Comparison of ENCODE assay signal across 11 cellular contexts in the genomic region with DNA sequence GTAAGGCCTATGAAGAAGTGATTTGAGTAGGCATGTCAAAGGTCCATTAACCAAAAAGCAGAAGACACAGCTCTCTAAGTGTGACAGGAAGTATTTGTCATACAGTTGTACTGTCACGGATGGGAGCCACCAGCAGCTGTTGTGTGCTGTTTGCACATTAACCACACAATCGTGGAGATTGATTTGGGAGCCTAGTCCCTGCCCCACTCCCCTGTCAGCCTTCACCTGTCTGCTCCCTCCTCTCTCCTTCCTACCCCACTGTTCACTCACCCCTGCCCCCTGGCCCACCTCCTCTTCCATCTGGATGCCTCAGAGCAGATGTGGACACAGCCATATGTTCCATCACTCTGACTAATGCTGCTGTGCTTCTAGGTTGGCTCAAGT.
A peak's percentile ranks its signal among the peaks of the same experiment; 100 is the strongest.
DNase-seq lines count a peak whose midpoint lies in the region; ATAC-seq and TF ChIP-seq lines count a peak whose summit lies in the region.
"Had no signal": no experiment of that assay in that cellular context is flagged by ENCODE, and none has a peak within 500 bp of the region (broad histone marks: within the 10 kb centered on the region; RNA-seq: fewer than 3 reads in every experiment).

No MANE protein-coding gene starts in this region.

- H3K9me3 Mint-ChIP-seq in naive B cell = no peaks in the 10 kb centered on the region
- H3K9me3 Mint-ChIP-seq: nephron had no signal

- CTCF ChIA-PET in HEK293T (lab: Yijun Ruan, JAX) = no interaction called here

- no peaks in the 10 kb centered on the region for H3K27me3 Mint-ChIP-seq in naive B cell

- H3K4me3 Mint-ChIP-seq in naive B cell = peak overlapping the region in 7 of 8 donors; percentile 13 to 89 (median 67)
- H3K4me3 Mint-ChIP-seq: nephron had no signal

- TF ChIP-seq POLR2A in NB4 (IDR thresholded peaks at IDR 0.05; ENCODE audit: extremely low read depth, insufficient read length) (no peak), gastrocnemius medialis (IDR thresholded peaks at IDR 0.05) (no peak)

- in situ Hi-C loops in gastrocnemius medialis (cut with MboI; ENCODE audit: low sequenced_read_pairs in 4 of 4) = no loop called here

- peak; percentile 72 for ATAC-seq in HG02642 (IDR thresholded peaks at IDR 0.05; ENCODE audit: poor library complexity, unreplicated experiment)
- ATAC-seq in naive B cell (ENCODE audit: low read depth in 2 of 2) = peak; percentile 74 to 79
- no peak for ATAC-seq in gastrocnemius medialis

- H3K36me3 Mint-ChIP-seq in naive B cell = no peaks in the 10 kb centered on the region

- peaks cover 77 to 90% (median 88%) of the 10 kb centered on the region in 3 donors for H3K4me1 Mint-ChIP-seq in naive B cell

- H3K27ac ChIP-seq in gastrocnemius medialis = no peak overlapping the region
- H3K27ac ChIP-seq: cardiac muscle cell had no signal

- H3K27ac Mint-ChIP-seq in naive B cell = peak overlapping the region; percentile 84 to 97 (median 94)

- H3K9me3 ChIP-seq in gastrocnemius medialis = no peaks in the 10 kb centered on the region

- no peaks in the 10 kb centered on the region for H3K36me3 ChIP-seq in gastrocnemius medialis
- H3K36me3 ChIP-seq: cardiac muscle cell had no signal

- DNase-seq in NCI-H2107 treated with DMSO at 0.1 percent for 48 hours (lab: John Stamatoyannopoulos, UW; ENCODE audit: unreplicated experiment) = peak; percentile 34
- DNase-seq in NCI-H2107 (lab: John Stamatoyannopoulos, UW) = no peak
- DNase-seq in NB4 (ENCODE audit: low read depth) = peak; percentile 45
- DNase-seq in naive B cell = peak; percentile 78
- DNase-seq in gastrocnemius medialis = no peak
- DNase-seq in HEK293T (ENCODE audit: extremely low spot score) = no peak
- DNase-seq in NCI-H1436 treated with DMSO at 0.1 percent for 48 hours (lab: John Stamatoyannopoulos, UW) = no peak
- DNase-seq: NCI-H1417 treated with DMSO at 0.1 percent for 48 hours had no signal

- POLR2A ChIA-PET in HEK293T (lab: Yijun Ruan, JAX) = no interaction called here

- no peaks in the 10 kb centered on the region for H3K4me1 ChIP-seq in gastrocnemius medialis

- no peak overlapping the region for H3K4me3 ChIP-seq in NB4 (ENCODE audit: low read depth, low read length)
- no peak overlapping the region for H3K4me3 ChIP-seq in gastrocnemius medialis
- H3K4me3 ChIP-seq: cardiac muscle cell had no signal

- H3K27me3 ChIP-seq in gastrocnemius medialis = no peaks in the 10 kb centered on the region
- H3K27me3 ChIP-seq: cardiac muscle cell had no signal

- TF ChIP-seq CTCF in NB4 (IDR thresholded peaks at IDR 0.05; ENCODE audit: low read depth, low read length) (no peak), gastrocnemius medialis (IDR thresholded peaks at IDR 0.05 in 4 of 5, conservative IDR thresholded peaks at IDR 0.05 in 1 of 5) (no peak)

- intact Hi-C loops in gastrocnemius medialis (cut with DNase I; ENCODE audit: low total_unique reads) = no loop called here

TF ChIP-seq in HEK293T, 16 proteins besides CTCF, POLR2A, EP300 and RAD21:
- TF ChIP-seq SUZ12 (IDR thresholded peaks at IDR 0.05) = no peak
- TF ChIP-seq ZNF384 (IDR thresholded peaks at IDR 0.05) = no peak
- no peak for TF ChIP-seq ARNT (IDR thresholded peaks at IDR 0.05)
- no peak for TF ChIP-seq CTBP1 (IDR thresholded peaks at IDR 0.05; ENCODE audit: borderline replicate concordance)
- TF ChIP-seq FOXK2 (IDR thresholded peaks at IDR 0.05) = no peak
- no peak for TF ChIP-seq FOXM1 (IDR thresholded peaks at IDR 0.05; ENCODE audit: borderline replicate concordance)
- TF ChIP-seq SP1 (IDR thresholded peaks at IDR 0.05) = no peak
- TF ChIP-seq, protein P1, sequence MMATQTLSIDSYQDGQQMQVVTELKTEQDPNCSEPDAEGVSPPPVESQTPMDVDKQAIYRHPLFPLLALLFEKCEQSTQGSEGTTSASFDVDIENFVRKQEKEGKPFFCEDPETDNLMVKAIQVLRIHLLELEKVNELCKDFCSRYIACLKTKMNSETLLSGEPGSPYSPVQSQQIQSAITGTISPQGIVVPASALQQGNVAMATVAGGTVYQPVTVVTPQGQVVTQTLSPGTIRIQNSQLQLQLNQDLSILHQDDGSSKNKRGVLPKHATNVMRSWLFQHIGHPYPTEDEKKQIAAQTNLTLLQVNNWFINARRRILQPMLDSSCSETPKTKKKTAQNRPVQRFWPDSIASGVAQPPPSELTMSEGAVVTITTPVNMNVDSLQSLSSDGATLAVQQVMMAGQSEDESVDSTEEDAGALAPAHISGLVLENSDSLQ (IDR thresholded peaks at IDR 0.05) = no peak
- TF ChIP-seq BHLHE40 (IDR thresholded peaks at IDR 0.05; ENCODE audit: borderline replicate concordance) = no peak
- TF ChIP-seq TARDBP (IDR thresholded peaks at IDR 0.05) = no peak
- no peak for TF ChIP-seq FOXA1 (IDR thresholded peaks at IDR 0.05)
- no peak for TF ChIP-seq ELF4 (IDR thresholded peaks at IDR 0.05)
- no peak for TF ChIP-seq NFRKB (IDR thresholded peaks at IDR 0.05)
- no peak for TF ChIP-seq HDGF (IDR thresholded peaks at IDR 0.05; ENCODE audit: borderline replicate concordance)
- no peak for TF ChIP-seq L3MBTL2 (conservative IDR thresholded peaks at IDR 0.05)
- TF ChIP-seq LEF1 (IDR thresholded peaks at IDR 0.05; ENCODE audit: borderline replicate concordance) = no peak

Comparison
In these comparisons a context has a peak if more than half of its experiments do, and no peak if none do; other contexts are left out.
1. DNase-seq: peak in NCI-H2107 treated with DMSO at 0.1 percent for 48 hours (single experiment), NB4 (single experiment) and naive B cell (single experiment); none in NCI-H2107 (single experiment), gastrocnemius medialis (0 of 2), HEK293T (single experiment) and NCI-H1436 treated with DMSO at 0.1 percent for 48 hours (single experiment).
2. ATAC-seq: peak in HG02642 (single experiment) and naive B cell (2 of 2); none in gastrocnemius medialis (0 of 2).